Comparison of ENCODE assay signal across 2 cellular contexts in genomic region chr2:109312902-109313301, GRCh38.
TF ChIP-seq lines count a peak whose summit lies in the region.

No MANE protein-coding gene starts in this region.

TF ChIP-seq in H1, 55 proteins besides CTCF, POLR2A, EP300 and RAD21 (continued from another document):
- TF ChIP-seq ZNF274 (IDR thresholded peaks at IDR 0.05; ENCODE audit: borderline replicate concordance, extremely low read depth, low read length) (no peak), CEBPB (IDR thresholded peaks at IDR 0.05; ENCODE audit: low read depth, low read length) (no peak)

TF ChIP-seq in neural cell, 6 proteins besides CTCF, POLR2A, EP300 and RAD21 (continued from another document):
- TF ChIP-seq REST (IDR thresholded peaks at IDR 0.05; ENCODE audit: borderline replicate concordance) (no peak), POLR2AphosphoS5 (IDR thresholded peaks at IDR 0.05) (no peak), TAF1 (IDR thresholded peaks at IDR 0.05; ENCODE audit: low read depth) (no peak), EZH2 (IDR thresholded peaks at IDR 0.05; ENCODE audit: borderline replicate concordance, insufficient read depth, low read length, poor library complexity, severe bottlenecking) (no peak), MXI1 (conservative IDR thresholded peaks at IDR 0.05; ENCODE audit: poor library complexity, severe bottlenecking) (no peak)
